In the genomic region with DNA sequence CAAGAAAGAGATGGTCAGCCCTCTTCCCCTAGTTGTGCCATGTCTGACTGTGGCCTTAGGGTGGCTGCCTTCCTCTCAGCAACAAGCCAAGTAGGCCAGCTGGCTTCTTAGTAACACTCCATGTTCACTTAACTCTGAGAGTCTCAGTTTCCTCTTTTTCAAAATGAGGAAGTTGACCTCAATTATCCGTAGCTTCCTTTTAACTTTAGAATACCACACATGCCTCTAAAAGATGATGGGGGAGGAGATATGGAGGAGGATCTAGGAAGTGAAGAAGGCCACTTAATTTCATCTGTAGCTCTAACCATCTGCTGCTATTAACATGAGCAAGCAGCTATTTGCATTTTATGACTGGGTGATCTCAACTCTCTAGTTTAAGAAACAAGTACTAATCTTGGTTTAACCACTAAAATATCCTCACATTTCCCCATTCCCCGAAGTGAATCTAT, we compare ENCODE assay signal across 8 cellular contexts. TPM values are rescaled to one million over a fixed set of nuclear protein-coding genes. Genes with fewer than 3 reads are reported as not detected.
DNase-seq lines count a peak whose midpoint lies in the region; ATAC-seq and TF ChIP-seq lines count a peak whose summit lies in the region.

No MANE protein-coding gene starts in this region.

- H3K9me3 ChIP-seq in suprapubic skin (no peaks in the 10 kb centered on the region), prostate gland (no peaks in the 10 kb centered on the region)

- H3K27ac ChIP-seq in suprapubic skin = peak overlapping the region; percentile 91
- no peak overlapping the region for H3K27ac ChIP-seq in prostate gland

- no peak for TF ChIP-seq EP300 in suprapubic skin (IDR thresholded peaks at IDR 0.05)

- H3K27me3 ChIP-seq in suprapubic skin (no peaks in the 10 kb centered on the region), prostate gland (replicated peaks; ENCODE audit: insufficient read depth) (no peaks in the 10 kb centered on the region)

- WGBS in suprapubic skin = 36% methylated on average over 2 of the region's 2 CpGs
- 32% methylated on average over 2 of the region's 2 CpGs for WGBS in prostate gland

- H3K4me1 ChIP-seq in suprapubic skin = peaks cover 22% of the 10 kb centered on the region
- H3K4me1 ChIP-seq in prostate gland (replicated peaks) = no peaks in the 10 kb centered on the region

- intact Hi-C loops in prostate gland (cut with DNase I) = loop anchor here (2.0 to 10.0 kb wide), 3 partner anchors 79 to 233 kb away; no protein-coding TSS in a partner anchor

- H3K36me3 ChIP-seq in suprapubic skin = no peaks in the 10 kb centered on the region
- no peaks in the 10 kb centered on the region for H3K36me3 ChIP-seq in prostate gland

- DNase-seq in DMS 273 treated with DMSO at 0.1 percent for 48 hours (lab: John Stamatoyannopoulos, UW) (peak; percentile 49), KG1 (lab: John Stamatoyannopoulos, UW) (peak; percentile 80), fibroblast of the aortic adventitia (ENCODE audit: low read depth) (peak; percentile 80), suprapubic skin (ENCODE audit: low spot score in 2 of 2) (no peak), prostate gland (ENCODE audit: low spot score) (no peak), NCI-H1048 (lab: John Stamatoyannopoulos, UW) (no peak)

- TF ChIP-seq CTCF in fibroblast of the aortic adventitia (IDR thresholded peaks at IDR 0.05; ENCODE audit: insufficient read depth, low read length) = no peak
- TF ChIP-seq CTCF in suprapubic skin (IDR thresholded peaks at IDR 0.05) = no peak
- no peak for TF ChIP-seq CTCF in prostate gland (IDR thresholded peaks at IDR 0.05)

- ATAC-seq in GM21390 (IDR thresholded peaks at IDR 0.05; ENCODE audit: unreplicated experiment) = peak; percentile 91
- no peak for ATAC-seq in HG02970 (IDR thresholded peaks at IDR 0.05; ENCODE audit: low FRiP score, unreplicated experiment)

- H3K4me3 ChIP-seq in fibroblast of the aortic adventitia (ENCODE audit: low read depth, low read length) (no peak overlapping the region), suprapubic skin (no peak overlapping the region), prostate gland (no peak overlapping the region)

- TF ChIP-seq POLR2A in suprapubic skin (IDR thresholded peaks at IDR 0.05) (no peak), prostate gland (IDR thresholded peaks at IDR 0.05) (no peak)

RNA-seq across cellular contexts. Expression of gene CD200R1L, which starts 32.9 kb away (rescaled TPM):
- total RNA-seq in fibroblast of the aortic adventitia (ENCODE audit: low replicate concordance) = not detected in 2 replicates
- total RNA-seq in suprapubic skin = not detected
- total RNA-seq in prostate gland = not detected

Comparison
In these comparisons a context has a peak if more than half of its experiments do, and no peak if none do; other contexts are left out.
1. DNase-seq: peak in DMS 273 treated with DMSO at 0.1 percent for 48 hours (single experiment), KG1 (single experiment) and fibroblast of the aortic adventitia (single experiment); none in suprapubic skin (0 of 2), prostate gland (single experiment) and NCI-H1048 (single experiment).